In genomic region chr7:100604078-100604975, GRCh38 we compare ENCODE assay signal across 8 cellular contexts. TPM values are rescaled to one million over a fixed set of nuclear protein-coding genes. Genes with fewer than 3 reads are reported as not detected.
DNase-seq lines count a peak whose midpoint lies in the region; ATAC-seq and TF ChIP-seq lines count a peak whose summit lies in the region.

No MANE protein-coding gene starts in this region.

- no peaks in the 10 kb centered on the region for H3K9me3 Mint-ChIP-seq in memory B cell

- 0 to 1% methylated on average over 58 to 60 of the region's 66 CpGs for WGBS in ectodermal cell, 2 experiments

- peaks cover 26% of the 10 kb centered on the region for H3K27me3 ChIP-seq in ectodermal cell (ENCODE audit: control insufficient read depth, insufficient read depth, low read length, poor library complexity, severe bottlenecking)

- H3K4me3 Mint-ChIP-seq in memory B cell: peak overlapping the region; percentile 87

- H3K4me3 ChIP-seq in HFF-Myc (replicated peaks; ENCODE audit: low read depth, low read length): peak overlapping the region; percentile 86
- peak overlapping the region; percentile 59 for H3K4me3 ChIP-seq in ectodermal cell (ENCODE audit: insufficient read depth, low read depth, low read length)

- peak overlapping the region; percentile 62 for H3K27ac Mint-ChIP-seq in memory B cell

- DNase-seq in ELF-1 (ENCODE audit: low read depth, low spot score) (peak; percentile 84), HFF-Myc (ENCODE audit: extremely low read depth, low read depth) (no peak), NCI-H460 (ENCODE audit: extremely low read depth, low read depth) (peak; percentile 55), memory B cell (ENCODE audit: low spot score in 2 of 2) (peak; percentile 65 to 73), NCI-H2107 treated with DMSO at 0.1 percent for 48 hours (lab: John Stamatoyannopoulos, UW; ENCODE audit: unreplicated experiment) (no peak)
- DNase-seq in activated CD4-positive, alpha-beta T cell treated with anti-CD3 and anti-CD28 coated beads, Interleukin-2, amount 50 U/mL, for 24 hours (ENCODE audit: low read depth in 1 of 2, low spot score in 1 of 2): peak; percentile 45
- peak; percentile 43 to 59 for DNase-seq in stimulated activated CD8-positive, alpha-beta memory T cell treated with anti-CD3 and anti-CD28 coated beads, Interleukin-2, amount 100 ng/mL, for 1 hour (ENCODE audit: low read depth in 2 of 2)

- H3K4me1 ChIP-seq in ectodermal cell (ENCODE audit: control insufficient read depth, insufficient read depth, low read length): peaks cover 47% of the 10 kb centered on the region

- peak; percentile 47 for TF ChIP-seq CTCF in HFF-Myc (IDR thresholded peaks at IDR 0.05; ENCODE audit: low read depth, low read length, missing control alignments)

- no peaks in the 10 kb centered on the region for H3K27me3 Mint-ChIP-seq in memory B cell

- H3K27ac ChIP-seq in ectodermal cell (ENCODE audit: insufficient read depth, low read depth, low read length, poor library complexity, severe bottlenecking): peak overlapping the region; percentile 79

- no peaks in the 10 kb centered on the region for H3K9me3 ChIP-seq in ectodermal cell (ENCODE audit: control insufficient read depth, low read length)

- peak; percentile 74 for ATAC-seq in memory B cell (ENCODE audit: low read depth)

- peaks cover 17% of the 10 kb centered on the region for H3K4me1 Mint-ChIP-seq in memory B cell

- H3K36me3 Mint-ChIP-seq in memory B cell: no peaks in the 10 kb centered on the region

- no peaks in the 10 kb centered on the region for H3K36me3 ChIP-seq in ectodermal cell (ENCODE audit: control insufficient read depth, insufficient read depth, low read length)

RNA-seq across cellular contexts. Expression of gene PCOLCE, which starts 2.2 kb away (rescaled TPM):
- total RNA-seq in NCI-H460 (2014; rRNA removed; shearing (Covaris generic)): 1.6 and 2.5 TPM in 2 replicates
- 4.2 and 17.8 TPM in 2 replicates for polyA plus RNA-seq in NCI-H460 (2014; cell fraction: nucleus; rRNA removed)
- 46.3 TPM for polyA plus RNA-seq in ectodermal cell (2013, experiment 1 of 4)
- 35.8 TPM for polyA plus RNA-seq in ectodermal cell (2013, experiment 2 of 4)
- polyA plus RNA-seq in ectodermal cell (2013, experiment 3 of 4): 36.4 TPM
- polyA plus RNA-seq in ectodermal cell (2013, experiment 4 of 4): 46.4 TPM

RNA-seq across cellular contexts. Expression of gene MOSPD3, which starts 8.0 kb away (rescaled TPM):
- 7.2 and 7.3 TPM in 2 replicates for total RNA-seq in NCI-H460 (2014; rRNA removed; shearing (Covaris generic))
- polyA plus RNA-seq in NCI-H460 (2014; cell fraction: nucleus; rRNA removed): 10.3 and 12.1 TPM in 2 replicates
- 27.2 TPM for polyA plus RNA-seq in ectodermal cell (2013, experiment 1 of 4)
- 24.4 TPM for polyA plus RNA-seq in ectodermal cell (2013, experiment 2 of 4)
- 28.9 TPM for polyA plus RNA-seq in ectodermal cell (2013, experiment 3 of 4)
- 29.5 TPM for polyA plus RNA-seq in ectodermal cell (2013, experiment 4 of 4)

RNA-seq across cellular contexts. Expression of gene FBXO24, which starts 18.2 kb away (rescaled TPM):
- total RNA-seq in NCI-H460 (2014; rRNA removed; shearing (Covaris generic)): 0.69 and 1.3 TPM in 2 replicates
- 0.18 and 1.3 TPM in 2 replicates for polyA plus RNA-seq in NCI-H460 (2014; cell fraction: nucleus; rRNA removed)
- 2.2 TPM for polyA plus RNA-seq in ectodermal cell (2013, experiment 1 of 4)
- polyA plus RNA-seq in ectodermal cell (2013, experiment 2 of 4): 1.5 TPM
- 1.3 TPM for polyA plus RNA-seq in ectodermal cell (2013, experiment 3 of 4)
- 1.3 TPM for polyA plus RNA-seq in ectodermal cell (2013, experiment 4 of 4)

RNA-seq across cellular contexts. Expression of gene LRCH4, which starts 18.4 kb away (rescaled TPM):
- 11.0 and 11.1 TPM in 2 replicates for total RNA-seq in NCI-H460 (2014; rRNA removed; shearing (Covaris generic))
- polyA plus RNA-seq in NCI-H460 (2014; cell fraction: nucleus; rRNA removed): 38.7 and 44.4 TPM in 2 replicates
- polyA plus RNA-seq in ectodermal cell (2013, experiment 1 of 4): 44.7 TPM
- polyA plus RNA-seq in ectodermal cell (2013, experiment 2 of 4): 42.4 TPM
- polyA plus RNA-seq in ectodermal cell (2013, experiment 3 of 4): 34.5 TPM
- polyA plus RNA-seq in ectodermal cell (2013, experiment 4 of 4): 37.7 TPM

RNA-seq across cellular contexts. Expression of gene SAP25, which starts 30.6 kb away (rescaled TPM):
- total RNA-seq in NCI-H460 (2014; rRNA removed; shearing (Covaris generic)): 0.52 TPM in 1 of 2 replicates, not detected in the other
- polyA plus RNA-seq in NCI-H460 (2014; cell fraction: nucleus; rRNA removed): not detected in 2 replicates
- polyA plus RNA-seq in ectodermal cell (2013, experiment 1 of 4): 2.5 TPM
- 2.1 TPM for polyA plus RNA-seq in ectodermal cell (2013, experiment 2 of 4)
- polyA plus RNA-seq in ectodermal cell (2013, experiment 3 of 4): 1.6 TPM
- polyA plus RNA-seq in ectodermal cell (2013, experiment 4 of 4): 3.2 TPM

Comparison
In these comparisons a context has a peak if more than half of its experiments do, and no peak if none do; other contexts are left out.
1. DNase-seq: peak in ELF-1 (single experiment), NCI-H460 (single experiment), activated CD4-positive, alpha-beta T cell treated with anti-CD3 and anti-CD28 coated beads, Interleukin-2, amount 50 U/mL, for 24 hours (2 of 2), memory B cell (2 of 2) and stimulated activated CD8-positive, alpha-beta memory T cell treated with anti-CD3 and anti-CD28 coated beads, Interleukin-2, amount 100 ng/mL, for 1 hour (2 of 2); none in HFF-Myc (single experiment) and NCI-H2107 treated with DMSO at 0.1 percent for 48 hours (single experiment).